ENCODE assay signal across 8 cellular contexts in genomic region chr19:34428549-34429285, GRCh38. TPM values are rescaled to one million over a fixed set of nuclear protein-coding genes. Genes with fewer than 3 reads are reported as not detected.
DNase-seq lines count a peak whose midpoint lies in the region; ATAC-seq and TF ChIP-seq lines count a peak whose summit lies in the region.

No MANE protein-coding gene starts in this region.

- H3K9me3 ChIP-seq in spleen = no peaks in the 10 kb centered on the region

- H3K4me1 ChIP-seq in spleen = peaks cover 32 to 59% (median 36%) of the 10 kb centered on the region in 6 donors

- ATAC-seq in GM18511 (IDR thresholded peaks at IDR 0.05; ENCODE audit: unreplicated experiment) = peak; percentile 55
- peak; percentile 47 for ATAC-seq in HG03064 (IDR thresholded peaks at IDR 0.05; ENCODE audit: low read depth, unreplicated experiment)

- H3K27ac ChIP-seq in spleen = peak overlapping the region; percentile 69 to 94 (median 90)

- no peak for TF ChIP-seq POLR2A in spleen (IDR thresholded peaks at IDR 0.05)

- intact Hi-C loops in spleen (cut with DNase I; ENCODE audit: low total_unique reads) = no loop called here

- TF ChIP-seq CTCF in spleen (IDR thresholded peaks at IDR 0.05 in 8 of 11, conservative IDR thresholded peaks at IDR 0.05 in 3 of 11) = no peak

- 0 to 1% (median 1%) methylated on average over 28 to 68 of the region's 68 CpGs for WGBS in spleen, 5 donors

- H3K27me3 ChIP-seq in spleen (replicated peaks in 1 of 7) = no peaks in the 10 kb centered on the region

- peak overlapping the region; percentile 85 to 100 (median 96) for H3K4me3 ChIP-seq in spleen

- in situ Hi-C loops in T47D (cut with HindIII; ENCODE audit: low pct_unique_long_range_greater_than_20kb, low sequenced_read_pairs) = no loop called here

- DNase-seq in AG08396 (ENCODE audit: low spot score) (peak; percentile 76), RKO (ENCODE audit: low spot score) (peak; percentile 39), T47D (ENCODE audit: low read depth in 1 of 2, low spot score in 1 of 2) (peak; percentile 9 to 38), iris pigment epithelial cell (ENCODE audit: low read depth) (peak; percentile 31), spleen (no peak), NK-92 (lab: John Stamatoyannopoulos, UW; ENCODE audit: unreplicated experiment) (no peak)

- peaks cover 0 to 37% (median 9%) of the 10 kb centered on the region in 6 donors for H3K36me3 ChIP-seq in spleen

RNA-seq across cellular contexts. Expression of gene UBA2, which starts 0.5 kb away (rescaled TPM):
- total RNA-seq in spleen = 10 to 100 TPM; 55.2 to 71.9 (median 63.0) TPM
- 10 to 100 TPM; 44.6 to 67.5 (median 62.2) TPM for polyA plus RNA-seq in spleen

RNA-seq across cellular contexts. Expression of gene PDCD2L, which starts 24.5 kb away (rescaled TPM):
- 10 to 100 TPM in 4 of 7 donors, 1 to 10 TPM in 3; 5.2 to 19.7 (median 10.7) TPM for total RNA-seq in spleen
- 10 to 100 TPM; 11.1 to 13.3 (median 12.8) TPM for polyA plus RNA-seq in spleen

RNA-seq across cellular contexts. Expression of gene WTIP, which starts 52.8 kb away (rescaled TPM):
- total RNA-seq in spleen = 10 to 100 TPM in 3 of 7 donors, 1 to 10 TPM in 4; 3.1 to 14.1 (median 8.9) TPM
- polyA plus RNA-seq in spleen = 1 to 10 TPM in 2 of 3 donors, under 1 TPM in 1; 0.78 to 3.8 (median 2.6) TPM

Comparison
In these comparisons a context has a peak if more than half of its experiments do, and no peak if none do; other contexts are left out.
1. DNase-seq: peak in AG08396 (single experiment), RKO (single experiment), T47D (2 of 2) and iris pigment epithelial cell (single experiment); none in spleen (single experiment) and NK-92 (single experiment).